ENCODE assay signal across 14 cellular contexts in genomic region chr13:113839536-113840204, GRCh38. TPM values are rescaled to one million over a fixed set of nuclear protein-coding genes. Genes with fewer than 3 reads are reported as not detected.
DNase-seq lines count a peak whose midpoint lies in the region; ATAC-seq, FAIRE-seq and TF ChIP-seq lines count a peak whose summit lies in the region.
"Had no signal": no experiment of that assay in that cellular context is flagged by ENCODE, and none has a peak within 500 bp of the region (broad histone marks: within the 10 kb centered on the region; RNA-seq: fewer than 3 reads in every experiment).

No MANE protein-coding gene starts in this region.

- BruUV-seq in OCI-LY7 (replicated peaks; lab: Mats Ljungman, UMichigan): no TSS peak

- intact Hi-C loops in Right ventricle myocardium inferior (cut with DNase I) (no loop called here), cardiac septum (cut with DNase I) (loop anchor here (2.0 to 10.0 kb wide), 2 partner anchors 23 to 285 kb away; no protein-coding TSS in a partner anchor), Right ventricle myocardium superior (cut with DNase I) (no loop called here), pancreas (cut with DNase I) (no loop called here), uterus (cut with DNase I; ENCODE audit: low total_unique reads) (no loop called here), OCI-LY7 (cut with micrococcal nuclease; ENCODE audit: unreplicated experiment) (no loop called here)

- no peak for TF ChIP-seq POLR2A in uterus (IDR thresholded peaks at IDR 0.05)

- H3K79me2 ChIP-seq in OCI-LY7 (ENCODE audit: insufficient read depth, low read depth, low read length): no peaks in the 10 kb centered on the region

- no peaks in the 10 kb centered on the region for H3K27me3 ChIP-seq in pancreas
- H3K27me3 ChIP-seq in uterus: no peaks in the 10 kb centered on the region

- H4K20me1 ChIP-seq in OCI-LY7 (ENCODE audit: insufficient read depth, low read length): no peaks in the 10 kb centered on the region

- no peaks in the 10 kb centered on the region for H3K9me2 ChIP-seq in OCI-LY7 (ENCODE audit: insufficient read depth, low read length)

- DNase-seq in Right ventricle myocardium inferior (ENCODE audit: missing footprints) (peak; percentile 74), cardiac septum (ENCODE audit: low spot score) (no peak), Right ventricle myocardium superior (peak; percentile 77), pancreas (peak in 5 of 6 donors; percentile 64 to 85 (median 64)), uterus (no peak), NCI-H1092 (lab: John Stamatoyannopoulos, UW) (no peak), OCI-LY7 (ENCODE audit: low spot score) (no peak), DMS53 treated with DMSO at 0.1 percent for 48 hours (lab: John Stamatoyannopoulos, UW; ENCODE audit: unreplicated experiment) (no peak)
- DNase-seq: DMS79; KG1; NCI-H2107; stimulated activated naive CD4-positive, alpha-beta T cell had no signal

- CTCF ChIA-PET in OCI-LY7 (lab: Charles Lee; ENCODE audit: unreplicated experiment): no interaction called here

- no peak for FAIRE-seq in pancreas (lab: Jason Lieb, UNC)
- FAIRE-seq: GM12878, RCC 7860 had no signal

- 68 to 73% methylated on average over 24 of the region's 24 CpGs for WGBS in pancreas, 2 donors

- POLR2A ChIA-PET in OCI-LY7 (lab: Charles Lee): no interaction called here

- H3K9me3 ChIP-seq in pancreas: no peaks in the 10 kb centered on the region
- no peaks in the 10 kb centered on the region for H3K9me3 ChIP-seq in uterus
- H3K9me3 ChIP-seq in OCI-LY7 (ENCODE audit: low read length): no peaks in the 10 kb centered on the region

- no peak for ATAC-seq in Right ventricle myocardium inferior
- ATAC-seq in Right ventricle myocardium superior (ENCODE audit: poor library complexity): peak; percentile 29
- peak; percentile 19 to 52 (median 48) for ATAC-seq in pancreas

- no peak overlapping the region for H3K4me2 ChIP-seq in OCI-LY7 (ENCODE audit: low read length)

- H3K27ac ChIP-seq in pancreas: peak overlapping the region; percentile 68 to 90 (median 88)
- H3K27ac ChIP-seq in uterus: peak overlapping the region; percentile 92 to 93
- H3K27ac ChIP-seq in OCI-LY7 (ENCODE audit: low read depth, low read length, poor library complexity, severe bottlenecking): no peak overlapping the region

- peaks cover 0 to 11% (median 0%) of the 10 kb centered on the region in 3 donors for H3K36me3 ChIP-seq in pancreas
- no peaks in the 10 kb centered on the region for H3K36me3 ChIP-seq in uterus
- H3K36me3 ChIP-seq in OCI-LY7 (ENCODE audit: insufficient read depth, low read length): peaks cover 3% of the 10 kb centered on the region; the same call in 1 of the 2 replicates

- TF ChIP-seq CTCF in pancreas (IDR thresholded peaks at IDR 0.05) (no peak), uterus (IDR thresholded peaks at IDR 0.05) (no peak), OCI-LY7 (conservative IDR thresholded peaks at IDR 0.05; ENCODE audit: low read length) (no peak)

- no peak overlapping the region for H2AFZ ChIP-seq in OCI-LY7 (ENCODE audit: low read length)

- peaks cover 12 to 21% (median 16%) of the 10 kb centered on the region in 3 donors for H3K4me1 ChIP-seq in pancreas
- peaks cover 3 to 34% of the 10 kb centered on the region in 2 donors for H3K4me1 ChIP-seq in uterus
- H3K4me1 ChIP-seq in OCI-LY7 (ENCODE audit: insufficient read depth, low read length, poor library complexity, severe bottlenecking): no peaks in the 10 kb centered on the region

- H3K4me3 ChIP-seq in pancreas: peak overlapping the region in 1 of 4 donors; percentile 31
- H3K4me3 ChIP-seq in uterus: no peak overlapping the region
- no peak overlapping the region for H3K4me3 ChIP-seq in OCI-LY7 (ENCODE audit: low read depth, low read length, poor library complexity, severe bottlenecking)
- H3K4me3 ChIP-seq: GM12878 had no signal

RNA-seq across cellular contexts. Expression of gene GAS6, which starts 24.2 kb away (rescaled TPM):
- total RNA-seq in Right ventricle myocardium inferior (189 TPM), cardiac septum (201 TPM), Right ventricle myocardium superior (181 TPM), pancreas (10 to 100 TPM; 24.3 to 68.8 (median 38.6) TPM), uterus (100 to 1,000 TPM; 128 to 287 (median 199) TPM), OCI-LY7 (2022) (not detected in 2 replicates)
- polyA plus RNA-seq in pancreas: 100 to 1,000 TPM in 1 of 2 donors, 10 to 100 TPM in 1; 98.0 to 124 TPM
- total RNA-seq in OCI-LY7 (2014; rRNA removed; shearing (Covaris generic)): not detected in 2 replicates

Comparison
In these comparisons a context has a peak if more than half of its experiments do, and no peak if none do; other contexts are left out.
1. DNase-seq: peak in Right ventricle myocardium inferior (single experiment), Right ventricle myocardium superior (single experiment) and pancreas (5 of 6); none in cardiac septum (single experiment), uterus (0 of 2), NCI-H1092 (single experiment), OCI-LY7 (single experiment) and DMS53 treated with DMSO at 0.1 percent for 48 hours (single experiment).
2. RNA of gene GAS6, which starts 24.2 kb away (total RNA-seq): 128 to 287 TPM in uterus, 201 TPM in cardiac septum (single experiment), 189 TPM in Right ventricle myocardium inferior (single experiment), 181 TPM in Right ventricle myocardium superior (single experiment) and 24.3 to 68.8 TPM in pancreas; not detected in OCI-LY7; every median in the first group is over 10 times any median in the second.